Comparison of ENCODE assay signal across 15 cellular contexts in genomic region chr6:1104988-1105670, GRCh38.
A peak's percentile ranks its signal among the peaks of the same experiment; 100 is the strongest.
DNase-seq lines count a peak whose midpoint lies in the region; ATAC-seq, FAIRE-seq and TF ChIP-seq lines count a peak whose summit lies in the region.
"Had no signal": no experiment of that assay in that cellular context is flagged by ENCODE, and none has a peak within 500 bp of the region (broad histone marks: within the 10 kb centered on the region; RNA-seq: fewer than 3 reads in every experiment).

No MANE protein-coding gene starts in this region.

- H3K9me3 Mint-ChIP-seq in MCF 10A (ENCODE audit: unreplicated experiment): no peaks in the 10 kb centered on the region
- peaks cover 28% of the 10 kb centered on the region for H3K9me3 Mint-ChIP-seq in neural progenitor cell
- H3K9me3 Mint-ChIP-seq in CD8-positive, alpha-beta T cell: no peaks in the 10 kb centered on the region

- in situ Hi-C loops in mammary epithelial cell (cut with MboI; ENCODE audit: low sequenced_read_pairs in 2 of 2): no loop called here

- POLR2A ChIA-PET in MCF 10A (lab: Yijun Ruan, JAX): interaction anchor here (0.7 to 2.9 kb wide), 3 partner anchors 16 to 207 kb away, joined by 3 to 14 read pairs (median 12); partner anchors contain the start of gene FOXQ1
- POLR2A ChIA-PET in CD8-positive, alpha-beta T cell (lab: Charles Lee): no interaction called here

- CTCF ChIA-PET in mammary epithelial cell (lab: Charles Lee; ENCODE audit: low non-redundant PET): no interaction called here
- CTCF ChIA-PET in MCF 10A (lab: Yijun Ruan, JAX): interaction anchor here (0.6 kb wide), 1 partner anchor 17 kb away, joined by 3 read pairs; no protein-coding TSS in a partner anchor
- CTCF ChIA-PET in CD8-positive, alpha-beta T cell (lab: Charles Lee): no interaction called here

- no peaks in the 10 kb centered on the region for H3K36me3 ChIP-seq in mammary epithelial cell (ENCODE audit: insufficient read depth, low read length)
- H3K36me3 ChIP-seq in bronchial epithelial cell (ENCODE audit: control insufficient read depth, insufficient read depth, low read length): no peaks in the 10 kb centered on the region
- no peaks in the 10 kb centered on the region for H3K36me3 ChIP-seq in neural progenitor cell
- no peaks in the 10 kb centered on the region for H3K36me3 ChIP-seq in effector memory CD4-positive, alpha-beta T cell (ENCODE audit: control insufficient read depth, insufficient read depth, low read length)
- no peaks in the 10 kb centered on the region for H3K36me3 ChIP-seq in CD8-positive, alpha-beta T cell (ENCODE audit: insufficient read depth, low read length)
- H3K36me3 ChIP-seq: HAP-1 had no signal

- H3K4me1 ChIP-seq in mammary epithelial cell (ENCODE audit: insufficient read depth, low read length): no peaks in the 10 kb centered on the region
- peaks cover 10% of the 10 kb centered on the region for H3K4me1 ChIP-seq in neural progenitor cell
- no peaks in the 10 kb centered on the region for H3K4me1 ChIP-seq in effector memory CD4-positive, alpha-beta T cell (ENCODE audit: control insufficient read depth, insufficient read depth, low read length, poor library complexity, severe bottlenecking)
- H3K4me1 ChIP-seq in CD8-positive, alpha-beta T cell (ENCODE audit: insufficient read depth, low read length): no peaks in the 10 kb centered on the region
- H3K4me1 ChIP-seq: HAP-1 had no signal

- intact Hi-C loops in mammary epithelial cell (cut with micrococcal nuclease) (no loop called here), MCF 10A (cut with micrococcal nuclease) (no loop called here)
- intact Hi-C loops in CD8-positive, alpha-beta T cell (cut with DNase I, micrococcal nuclease): no loop called here

- FAIRE-seq in bronchial epithelial cell (lab: Jason Lieb, UNC): peak; percentile 72

- H3K27me3 Mint-ChIP-seq in MCF 10A (ENCODE audit: insufficient read depth, unreplicated experiment) (no peaks in the 10 kb centered on the region), neural progenitor cell (ENCODE audit: insufficient read depth, low read depth) (peaks cover 22% of the 10 kb centered on the region)
- peaks cover 9% of the 10 kb centered on the region for H3K27me3 Mint-ChIP-seq in CD8-positive, alpha-beta T cell (ENCODE audit: low read depth)

- H3K9ac ChIP-seq in mammary epithelial cell (ENCODE audit: insufficient read depth, low read length) (no peak overlapping the region), neural progenitor cell (no peak overlapping the region)

- H3K27ac Mint-ChIP-seq in MCF 10A (ENCODE audit: low read depth, unreplicated experiment): no peak overlapping the region
- peak overlapping the region; percentile 50 for H3K27ac Mint-ChIP-seq in neural progenitor cell
- H3K27ac Mint-ChIP-seq in CD8-positive, alpha-beta T cell: no peak overlapping the region
- H3K27ac Mint-ChIP-seq: CD14-positive monocyte; CD8-positive, alpha-beta memory T cell had no signal

- H3K4me3 Mint-ChIP-seq in MCF 10A (ENCODE audit: unreplicated experiment) (no peak overlapping the region), neural progenitor cell (no peak overlapping the region)
- H3K4me3 Mint-ChIP-seq in CD8-positive, alpha-beta T cell: no peak overlapping the region
- H3K4me3 Mint-ChIP-seq: CD14-positive monocyte had no signal

- H3K27me3 ChIP-seq in mammary epithelial cell (ENCODE audit: insufficient read depth, low read length) (no peaks in the 10 kb centered on the region), bronchial epithelial cell (ENCODE audit: control insufficient read depth, insufficient read depth, low read length) (no peaks in the 10 kb centered on the region), neural progenitor cell (peaks cover 75% of the 10 kb centered on the region)
- peaks cover 7% of the 10 kb centered on the region for H3K27me3 ChIP-seq in effector memory CD4-positive, alpha-beta T cell (replicated peaks; ENCODE audit: control insufficient read depth, insufficient read depth, low read length, poor library complexity, severe bottlenecking)
- H3K27me3 ChIP-seq in CD8-positive, alpha-beta T cell (ENCODE audit: insufficient read depth, low read length): peaks cover 4% of the 10 kb centered on the region

- no TSS peak for BruUV-seq in mammary epithelial cell (replicated peaks; lab: Mats Ljungman, UMichigan)
- BruUV-seq in MCF 10A (replicated peaks; lab: Mats Ljungman, UMichigan): no TSS peak

- H3F3A ChIP-seq in neural progenitor cell (ENCODE audit: low read depth): no peaks in the 10 kb centered on the region

- H3K9me3 ChIP-seq in mammary epithelial cell (replicated peaks; ENCODE audit: insufficient read depth, low read length) (no peaks in the 10 kb centered on the region), neural progenitor cell (ENCODE audit: low read depth) (no peaks in the 10 kb centered on the region)
- no peaks in the 10 kb centered on the region for H3K9me3 ChIP-seq in effector memory CD4-positive, alpha-beta T cell (ENCODE audit: control insufficient read depth, low read length)
- H3K9me3 ChIP-seq in CD8-positive, alpha-beta T cell (ENCODE audit: low read length): no peaks in the 10 kb centered on the region
- H3K9me3 ChIP-seq: Caco-2, HAP-1 had no signal

- ATAC-seq in CD8-positive, alpha-beta T cell: no peak

- H3K79me2 ChIP-seq in mammary epithelial cell (ENCODE audit: insufficient read depth, low read length) (no peaks in the 10 kb centered on the region), neural progenitor cell (ENCODE audit: low read depth) (no peaks in the 10 kb centered on the region)

- no peak overlapping the region for H3K4me2 ChIP-seq in mammary epithelial cell (ENCODE audit: insufficient read depth, low read depth, low read length)
- H3K4me2 ChIP-seq in neural progenitor cell: no peak overlapping the region

- WGBS in mammary epithelial cell (ENCODE audit: low coverage, missing lambda C conversion rate): 60% methylated on average over 8 of the region's 8 CpGs

- H2AFZ ChIP-seq in mammary epithelial cell (ENCODE audit: low read depth, low read length) (no peak overlapping the region), neural progenitor cell (replicated peaks) (no peak overlapping the region)

- no peaks in the 10 kb centered on the region for H3K36me3 Mint-ChIP-seq in MCF 10A (ENCODE audit: insufficient read depth, unreplicated experiment)
- H3K36me3 Mint-ChIP-seq in neural progenitor cell: peaks cover 5% of the 10 kb centered on the region
- H3K36me3 Mint-ChIP-seq in CD8-positive, alpha-beta T cell: no peaks in the 10 kb centered on the region
- H3K36me3 Mint-ChIP-seq: CD14-positive monocyte; CD8-positive, alpha-beta memory T cell had no signal

- DNase-seq in mammary epithelial cell: peak; percentile 79
- no peak for DNase-seq in MCF 10A (ENCODE audit: unreplicated experiment)
- DNase-seq in bronchial epithelial cell (ENCODE audit: low read depth): peak; percentile 79
- peak; percentile 25 for DNase-seq in iPS-NIHi11 (ENCODE audit: low spot score)
- DNase-seq in neural progenitor cell (ENCODE audit: low spot score): no peak
- DNase-seq in effector memory CD4-positive, alpha-beta T cell: no peak
- no peak for DNase-seq in kidney tubule cell (ENCODE audit: low spot score)
- no peak for DNase-seq in CD8-positive, alpha-beta T cell
- DNase-seq: Caco-2; CD8-positive, alpha-beta memory T cell; DMS53; GOT3 had no signal

- dilution Hi-C loops in mammary epithelial cell (cut with HindIII; ENCODE audit: low sequenced_read_pairs): loop anchor here (5.0 kb wide), 1 partner anchor 93 kb away; no protein-coding TSS in a partner anchor

- H3K27ac ChIP-seq in mammary epithelial cell (ENCODE audit: insufficient read depth, low read depth, low read length) (no peak overlapping the region), neural progenitor cell (no peak overlapping the region)
- no peak overlapping the region for H3K27ac ChIP-seq in effector memory CD4-positive, alpha-beta T cell (ENCODE audit: insufficient read depth, low read length, poor library complexity, severe bottlenecking)
- no peak overlapping the region for H3K27ac ChIP-seq in CD8-positive, alpha-beta T cell (ENCODE audit: low read depth, low read length)
- H3K27ac ChIP-seq: 22Rv1 had no signal

- H3K4me1 Mint-ChIP-seq in MCF 10A (ENCODE audit: insufficient read depth, unreplicated experiment) (peaks cover 20% of the 10 kb centered on the region), neural progenitor cell (peaks cover 38% of the 10 kb centered on the region)
- no peaks in the 10 kb centered on the region for H3K4me1 Mint-ChIP-seq in CD8-positive, alpha-beta T cell (ENCODE audit: low read depth)
- H3K4me1 Mint-ChIP-seq: CD14-positive monocyte; CD8-positive, alpha-beta memory T cell had no signal

- H3K4me3 ChIP-seq in mammary epithelial cell (replicated peaks in 1 of 3; ENCODE audit: insufficient read depth in 1 of 3, low read depth in 2 of 3, low read length in 3 of 3) (no peak overlapping the region), bronchial epithelial cell (ENCODE audit: low read depth, low read length) (no peak overlapping the region), neural progenitor cell (no peak overlapping the region)
- H3K4me3 ChIP-seq in effector memory CD4-positive, alpha-beta T cell (ENCODE audit: insufficient read depth, low read depth, low read length, poor library complexity, severe bottlenecking): no peak overlapping the region
- H3K4me3 ChIP-seq in CD8-positive, alpha-beta T cell (ENCODE audit: low read depth, low read length): no peak overlapping the region
- H3K4me3 ChIP-seq: HAP-1 had no signal

- TF ChIP-seq CTCF in mammary epithelial cell (conservative IDR thresholded peaks at IDR 0.05 in 1 of 2, IDR thresholded peaks at IDR 0.05 in 1 of 2; ENCODE audit: extremely low read depth in 1 of 2, insufficient read depth in 1 of 2, low read depth in 1 of 2, low read length in 2 of 2) (no peak), MCF 10A (IDR thresholded peaks at IDR 0.05; ENCODE audit: unreplicated experiment) (no peak), bronchial epithelial cell (IDR thresholded peaks at IDR 0.05; ENCODE audit: insufficient read depth, low read length, severe bottlenecking) (no peak), neural progenitor cell (IDR thresholded peaks at IDR 0.05) (no peak)
- no peak for TF ChIP-seq CTCF in CD8-positive, alpha-beta T cell (IDR thresholded peaks at IDR 0.05)

- H4K20me1 ChIP-seq in mammary epithelial cell (ENCODE audit: insufficient read depth, low read length) (no peaks in the 10 kb centered on the region), neural progenitor cell (ENCODE audit: low read depth) (no peaks in the 10 kb centered on the region)

Comparison
In these comparisons a context has a peak if more than half of its experiments do, and no peak if none do; other contexts are left out.
1. DNase-seq: peak in mammary epithelial cell (single experiment), bronchial epithelial cell (single experiment) and iPS-NIHi11 (single experiment); none in MCF 10A (single experiment), neural progenitor cell (single experiment), effector memory CD4-positive, alpha-beta T cell (0 of 3), kidney tubule cell (single experiment) and CD8-positive, alpha-beta T cell (0 of 7).